ENCODE assay signal across 10 cellular contexts in the genomic region with DNA sequence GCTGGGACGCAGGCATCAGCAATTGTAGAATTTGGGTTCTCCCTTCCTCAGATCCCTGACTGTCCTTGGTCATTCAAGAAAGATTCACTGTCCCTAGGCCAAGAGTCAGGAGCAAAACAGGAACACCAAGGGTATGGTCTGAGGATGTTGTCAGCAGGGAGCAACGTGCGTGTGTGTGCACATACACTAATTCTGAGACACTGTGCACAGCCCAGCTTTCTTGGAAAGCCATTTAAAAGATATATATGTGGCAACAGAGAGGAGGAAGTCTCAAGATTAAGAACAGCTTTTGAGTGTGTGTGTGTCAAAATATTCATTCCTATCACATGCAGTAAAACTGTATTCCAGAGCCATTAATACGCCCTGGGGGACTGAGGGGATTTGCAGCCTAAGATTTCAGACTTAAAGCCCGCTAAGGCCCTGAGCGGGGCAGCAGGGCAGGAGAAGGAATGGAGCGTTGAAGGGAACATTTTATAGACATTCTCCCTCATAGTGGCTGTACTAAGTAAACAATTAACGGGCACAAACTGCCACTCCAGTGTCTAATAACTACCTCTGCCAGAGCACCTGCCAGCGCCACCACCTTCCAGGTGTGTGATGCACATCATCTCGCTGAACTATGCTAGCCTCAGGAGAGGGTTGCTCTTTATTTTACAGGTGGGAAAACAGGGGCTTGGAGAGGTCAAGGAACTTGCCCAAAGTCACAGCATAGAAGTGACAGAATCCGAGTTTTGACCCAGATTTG. TPM values are rescaled to one million over a fixed set of nuclear protein-coding genes. Genes with fewer than 3 reads are reported as not detected.
DNase-seq lines count a peak whose midpoint lies in the region; ATAC-seq and TF ChIP-seq lines count a peak whose summit lies in the region.
"Had no signal": no experiment of that assay in that cellular context is flagged by ENCODE, and none has a peak within 500 bp of the region (broad histone marks: within the 10 kb centered on the region; RNA-seq: fewer than 3 reads in every experiment).

No MANE protein-coding gene starts in this region.

- H3K4me3 ChIP-seq in left ventricle myocardium inferior (peak overlapping the region; percentile 76), fibroblast of villous mesenchyme (ENCODE audit: low read depth, low read length) (peak overlapping the region; percentile 10), thyroid gland (replicated peaks in 1 of 3) (peak overlapping the region in 1 of 3 donors; percentile 47)

- TF ChIP-seq POLR2A in thyroid gland (IDR thresholded peaks at IDR 0.05) = no peak

- H3K36me3 ChIP-seq in left ventricle myocardium inferior = no peaks in the 10 kb centered on the region
- no peaks in the 10 kb centered on the region for H3K36me3 ChIP-seq in thyroid gland

- H3K27me3 ChIP-seq in left ventricle myocardium inferior (ENCODE audit: low read depth) (no peaks in the 10 kb centered on the region), thyroid gland (no peaks in the 10 kb centered on the region)

- TF ChIP-seq CTCF in left ventricle myocardium inferior (IDR thresholded peaks at IDR 0.05; ENCODE audit: borderline replicate concordance) (no peak), fibroblast of villous mesenchyme (IDR thresholded peaks at IDR 0.05; ENCODE audit: insufficient read depth, low read depth, low read length) (no peak), thyroid gland (IDR thresholded peaks at IDR 0.05) (no peak)

- H3K27ac ChIP-seq in left ventricle myocardium inferior (replicated peaks) = peak overlapping the region; percentile 98
- peak overlapping the region; percentile 52 to 94 (median 91) for H3K27ac ChIP-seq in thyroid gland
- no peak overlapping the region for H3K27ac ChIP-seq in caudate nucleus (ENCODE audit: low read depth, low read length)

- peaks cover 80% of the 10 kb centered on the region for H3K4me1 ChIP-seq in left ventricle myocardium inferior
- peaks cover 69 to 74% of the 10 kb centered on the region in 2 donors for H3K4me1 ChIP-seq in thyroid gland

- WGBS in thyroid gland, 2 donors = 75 to 80% methylated on average over 11 of the region's 11 CpGs

- DNase-seq in left ventricle myocardium inferior (no peak), Right ventricle myocardium inferior (ENCODE audit: missing footprints) (no peak), NCI-H526 treated with DMSO at 0.1 percent for 48 hours (lab: John Stamatoyannopoulos, UW) (peak; percentile 78), fibroblast of villous mesenchyme (ENCODE audit: low read depth) (peak; percentile 75), thyroid gland (peak; percentile 38 to 53), caudate nucleus (lab: John Stamatoyannopoulos, UW) (no peak), NCI-H524 treated with DMSO at 0.1 percent for 48 hours (lab: John Stamatoyannopoulos, UW) (no peak)
- DNase-seq: central memory CD4-positive, alpha-beta T cell; T-helper 9 cell had no signal

- ATAC-seq in Right ventricle myocardium inferior = no peak
- ATAC-seq in HG03342 (IDR thresholded peaks at IDR 0.05; ENCODE audit: unreplicated experiment) = no peak

- H3K9me3 ChIP-seq in left ventricle myocardium inferior (replicated peaks) = no peaks in the 10 kb centered on the region
- no peaks in the 10 kb centered on the region for H3K9me3 ChIP-seq in thyroid gland

- intact Hi-C loops in left ventricle myocardium inferior (cut with micrococcal nuclease) = no loop called here
- intact Hi-C loops in Right ventricle myocardium inferior (cut with DNase I) = loop anchor here (10.0 kb wide), 1 partner anchor 192 kb away; a partner anchor contains a TSS
- intact Hi-C loops in thyroid gland (cut with DNase I) = no loop called here

RNA-seq across cellular contexts. Expression of a gene that starts 2.0 kb away (rescaled TPM):
- total RNA-seq in left ventricle myocardium inferior (7.0 TPM), Right ventricle myocardium inferior (8.4 TPM), fibroblast of villous mesenchyme (3.9 and 4.8 TPM in 2 replicates), thyroid gland (10 to 100 TPM; 15.6 to 50.4 (median 26.7) TPM)

RNA-seq across cellular contexts. Expression of a gene that starts 28.1 kb away (rescaled TPM):
- 18.9 TPM for total RNA-seq in left ventricle myocardium inferior
- total RNA-seq in Right ventricle myocardium inferior = 18.9 TPM
- total RNA-seq in fibroblast of villous mesenchyme = 18.1 and 20.3 TPM in 2 replicates
- 10 to 100 TPM; 24.1 to 47.0 (median 30.1) TPM for total RNA-seq in thyroid gland

Comparison
In these comparisons a context has a peak if more than half of its experiments do, and no peak if none do; other contexts are left out.
1. DNase-seq: peak in NCI-H526 treated with DMSO at 0.1 percent for 48 hours (single experiment), fibroblast of villous mesenchyme (single experiment) and thyroid gland (2 of 2); none in left ventricle myocardium inferior (single experiment), Right ventricle myocardium inferior (single experiment), caudate nucleus (0 of 61) and NCI-H524 treated with DMSO at 0.1 percent for 48 hours (single experiment).